Comparison of ENCODE assay signal across 9 cellular contexts in genomic region chr12:76266797-76267196, GRCh38.
A peak's percentile ranks its signal among the peaks of the same experiment; 100 is the strongest.
DNase-seq lines count a peak whose midpoint lies in the region; ATAC-seq lines count a peak whose summit lies in the region.
"Had no signal": no experiment of that assay in that cellular context is flagged by ENCODE, and none has a peak within 500 bp of the region (broad histone marks: within the 10 kb centered on the region; RNA-seq: fewer than 3 reads in every experiment).

No MANE protein-coding gene starts in this region.

- peak; percentile 71 for DNase-seq in GM04504 (ENCODE audit: low read depth)
- peak; percentile 54 for DNase-seq in RPMI7951 (ENCODE audit: low read depth)
- DNase-seq in fibroblast of peridontal ligament (ENCODE audit: extremely low read depth): peak; percentile 54
- DNase-seq in renal cortical epithelial cell (ENCODE audit: low read depth): peak; percentile 82
- no peak for DNase-seq in activated CD8-positive, alpha-beta memory T cell treated with anti-CD3 and anti-CD28 coated beads, Interleukin-2, amount 50 U/mL, for 4 hours
- no peak for DNase-seq in globus pallidus (ENCODE audit: low spot score)
- DNase-seq in activated naive CD4-positive, alpha-beta T cell (lab: John Stamatoyannopoulos, UW): no peak
- DNase-seq: naive thymus-derived CD4-positive, alpha-beta T cell had no signal

- no peak for ATAC-seq in GM19035 (IDR thresholded peaks at IDR 0.05; ENCODE audit: unreplicated experiment)
- ATAC-seq: naive thymus-derived CD4-positive, alpha-beta T cell had no signal

Comparison
In these comparisons a context has a peak if more than half of its experiments do, and no peak if none do; other contexts are left out.
1. DNase-seq: peak in GM04504 (single experiment), RPMI7951 (single experiment), fibroblast of peridontal ligament (single experiment) and renal cortical epithelial cell (single experiment); none in activated CD8-positive, alpha-beta memory T cell treated with anti-CD3 and anti-CD28 coated beads, Interleukin-2, amount 50 U/mL, for 4 hours (single experiment), globus pallidus (single experiment) and activated naive CD4-positive, alpha-beta T cell (0 of 4).